In the genomic region with DNA sequence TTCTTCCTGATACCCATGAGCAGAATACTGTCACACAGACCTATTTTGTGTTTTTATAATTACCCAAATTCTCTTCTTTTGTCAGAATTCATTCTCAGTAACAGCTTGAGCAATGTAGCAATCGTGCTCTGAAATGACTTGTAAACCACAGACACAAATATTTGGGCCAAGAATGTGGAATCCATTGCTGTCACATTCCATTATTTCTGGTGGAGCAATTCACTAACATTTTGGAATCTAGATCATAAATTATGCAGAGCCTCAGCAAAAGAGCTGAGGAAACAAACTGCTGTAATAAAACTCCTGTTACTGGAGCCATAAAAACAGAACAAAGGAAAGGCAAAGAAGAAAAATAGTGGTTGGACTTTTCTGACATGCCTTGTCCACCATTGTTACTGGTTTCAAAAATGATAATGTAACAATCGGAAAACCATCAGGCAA, we compare ENCODE assay signal across 12 cellular contexts.
DNase-seq lines count a peak whose midpoint lies in the region; ATAC-seq and TF ChIP-seq lines count a peak whose summit lies in the region.
"Had no signal": no experiment of that assay in that cellular context is flagged by ENCODE, and none has a peak within 500 bp of the region (broad histone marks: within the 10 kb centered on the region; RNA-seq: fewer than 3 reads in every experiment).

No MANE protein-coding gene starts in this region.

- intact Hi-C loops in esophagus squamous epithelium (cut with DNase I), result no loop called here

- TF ChIP-seq CTCF in BJ (IDR thresholded peaks at IDR 0.05; ENCODE audit: insufficient read depth, low read depth, low read length), result no peak
- no peak for TF ChIP-seq CTCF in esophagus squamous epithelium (IDR thresholded peaks at IDR 0.05)

- H3K27ac Mint-ChIP-seq in effector memory CD8-positive, alpha-beta T cell, result no peak overlapping the region
- H3K27ac Mint-ChIP-seq: T-helper 1 cell treated with Interleukin-12 subunit alpha and Interleukin-12 subunit beta and Interleukin-4 antibody, amounts not matched to agents 30 μg/mL and 1 μg/mL, for 36 hours had no signal

- no peaks in the 10 kb centered on the region for H3K36me3 Mint-ChIP-seq in effector memory CD8-positive, alpha-beta T cell (ENCODE audit: insufficient read depth)

- H3K27me3 Mint-ChIP-seq in effector memory CD8-positive, alpha-beta T cell, result peaks cover 20 to 30% of the 10 kb centered on the region in 2 donors

- POLR2A ChIA-PET in BJ (lab: Charles Lee), result no interaction called here

- H3K27me3 ChIP-seq in BJ (ENCODE audit: control insufficient read depth, insufficient read depth, low read length) (no peaks in the 10 kb centered on the region), SJSA1 (replicated peaks) (no peaks in the 10 kb centered on the region), esophagus squamous epithelium (no peaks in the 10 kb centered on the region)
- H3K27me3 ChIP-seq: spleen, testis had no signal

- 48 to 57% methylated on average over 2 of the region's 2 CpGs for WGBS in esophagus squamous epithelium, 2 donors

- DNase-seq in BJ (ENCODE audit: low read depth) (peak; percentile 96), SJSA1 (ENCODE audit: low read depth in 1 of 2, low spot score in 2 of 2) (peak; percentile 51 to 92), esophagus squamous epithelium (lab: John Stamatoyannopoulos, UW) (no peak), non-pigmented ciliary epithelial cell (ENCODE audit: low read depth) (peak; percentile 86), 8988T (no peak)
- DNase-seq in effector memory CD8-positive, alpha-beta T cell, result no peak
- DNase-seq: NCI-H2029, spleen, testis had no signal

- H3K9me3 ChIP-seq in SJSA1 (replicated peaks), result no peaks in the 10 kb centered on the region
- peaks cover 0 to 4% (median 0%) of the 10 kb centered on the region in 3 donors for H3K9me3 ChIP-seq in esophagus squamous epithelium
- H3K9me3 ChIP-seq: testis had no signal

- H3K4me1 ChIP-seq in SJSA1 (replicated peaks), result peaks cover 49% of the 10 kb centered on the region
- peaks cover 0 to 46% (median 15%) of the 10 kb centered on the region in 3 donors for H3K4me1 ChIP-seq in esophagus squamous epithelium

- ATAC-seq in effector memory CD8-positive, alpha-beta T cell (replicated peaks), result no peak
- ATAC-seq in GM18909 (IDR thresholded peaks at IDR 0.05; ENCODE audit: poor library complexity, unreplicated experiment) (no peak), HG03460 (IDR thresholded peaks at IDR 0.05; ENCODE audit: unreplicated experiment) (no peak)

- H3K4me3 ChIP-seq in BJ (ENCODE audit: low read depth, low read length) (no peak overlapping the region), SJSA1 (no peak overlapping the region), esophagus squamous epithelium (peak overlapping the region in 1 of 4 donors; percentile 19)
- H3K4me3 ChIP-seq: spleen, testis had no signal

- no peak overlapping the region for H3K4me3 Mint-ChIP-seq in effector memory CD8-positive, alpha-beta T cell
- H3K4me3 Mint-ChIP-seq: T-helper 1 cell treated with Interleukin-12 subunit alpha and Interleukin-12 subunit beta and Interleukin-4 antibody, amounts not matched to agents 30 μg/mL and 1 μg/mL, for 36 hours had no signal

- TF ChIP-seq POLR2A in esophagus squamous epithelium (IDR thresholded peaks at IDR 0.05), result no peak

- H3K27ac ChIP-seq in SJSA1 (peak overlapping the region; percentile 89), esophagus squamous epithelium (peak overlapping the region in 3 of 4 donors; percentile 28 to 71 (median 43))

- no peaks in the 10 kb centered on the region for H3K4me1 Mint-ChIP-seq in effector memory CD8-positive, alpha-beta T cell (ENCODE audit: low read depth in 2 of 2)

- CTCF ChIA-PET in BJ (lab: Yijun Ruan, JAX), result interaction anchor here (0.6 to 0.8 kb wide), 2 partner anchors 91 to 145 kb away, joined by 3 to 5 read pairs; no protein-coding TSS in a partner anchor

- H3K9me3 Mint-ChIP-seq in effector memory CD8-positive, alpha-beta T cell, result no peaks in the 10 kb centered on the region
- H3K9me3 Mint-ChIP-seq: T-helper 1 cell treated with Interleukin-12 subunit alpha and Interleukin-12 subunit beta and Interleukin-4 antibody, amounts not matched to agents 30 μg/mL and 1 μg/mL, for 36 hours had no signal

- H3K36me3 ChIP-seq in BJ (ENCODE audit: control insufficient read depth, insufficient read depth, low read length) (no peaks in the 10 kb centered on the region), SJSA1 (no peaks in the 10 kb centered on the region), esophagus squamous epithelium (no peaks in the 10 kb centered on the region)
- H3K36me3 ChIP-seq: spleen had no signal

Comparison
In these comparisons a context has a peak if more than half of its experiments do, and no peak if none do; other contexts are left out.
1. DNase-seq: peak in BJ (single experiment), SJSA1 (2 of 2) and non-pigmented ciliary epithelial cell (single experiment); none in esophagus squamous epithelium (single experiment), effector memory CD8-positive, alpha-beta T cell (0 of 3) and 8988T (single experiment).